In genomic region chr3:48022178-48022577, GRCh38 we compare ENCODE assay signal across 16 cellular contexts.
"Had no signal": no experiment of that assay in that cellular context is flagged by ENCODE, and none has a peak within 500 bp of the region (broad histone marks: within the 10 kb centered on the region; RNA-seq: fewer than 3 reads in every experiment).

No MANE protein-coding gene starts in this region.

- ATAC-seq: activated CD8-positive, alpha-beta T cell treated with anti-CD3 and anti-CD28 coated beads for 36 hours; SK-N-SH treated with all-trans-retinoic acid at 6 μM for 48 hours; T-cell had no signal

- H3K27me3 Mint-ChIP-seq: activated CD4-positive, alpha-beta T cell treated with anti-CD3 and anti-CD28 coated beads, Interleukin-2, amount 10 ng/mL, durations not matched to agents 24 days and 14 days; activated CD8-positive, alpha-beta T cell treated with anti-CD3 and anti-CD28 coated beads for 36 hours; activated T-cell treated with anti-CD3 and anti-CD28 coated beads, Interleukin-2, amount 50 U/mL, for 24 hours; T-cell had no signal

- H3K4me3 Mint-ChIP-seq: activated CD4-positive, alpha-beta T cell treated with anti-CD3 and anti-CD28 coated beads, Interleukin-2, amount 10 ng/mL, durations not matched to agents 24 days and 14 days; activated CD8-positive, alpha-beta T cell treated with anti-CD3 and anti-CD28 coated beads for 36 hours; activated T-cell treated with anti-CD3 and anti-CD28 coated beads, Interleukin-2, amount 50 U/mL, for 24 hours; nephron progenitor cell; T-cell had no signal

- H3K27ac Mint-ChIP-seq: activated CD4-positive, alpha-beta T cell treated with anti-CD3 and anti-CD28 coated beads, Interleukin-2, amount 10 ng/mL, durations not matched to agents 24 days and 14 days; activated CD8-positive, alpha-beta T cell treated with anti-CD3 and anti-CD28 coated beads for 36 hours; activated T-cell treated with anti-CD3 and anti-CD28 coated beads, Interleukin-2, amount 50 U/mL, for 24 hours; activated T-helper 2 cell treated with anti-CD3 and anti-CD28 coated beads, Interferon-gamma antibody, Interleukin-2, Interleukin-4, amounts not matched to agents 10 μg/mL and 5 μg/mL and 100 μg/mL, durations not matched to agents 14 hours and 24 hours and 36 hours; T-cell had no signal

- H3K9me3 Mint-ChIP-seq: activated CD4-positive, alpha-beta T cell treated with anti-CD3 and anti-CD28 coated beads, Interleukin-2, amount 10 ng/mL, durations not matched to agents 24 days and 14 days; activated CD8-positive, alpha-beta T cell treated with anti-CD3 and anti-CD28 coated beads for 36 hours; activated T-cell treated with anti-CD3 and anti-CD28 coated beads, Interleukin-2, amount 50 U/mL, for 24 hours; activated T-helper 2 cell treated with anti-CD3 and anti-CD28 coated beads, Interferon-gamma antibody, Interleukin-2, Interleukin-4, amounts not matched to agents 10 μg/mL and 5 μg/mL and 100 μg/mL, durations not matched to agents 14 hours and 24 hours and 36 hours; nephron progenitor cell; T-cell had no signal

- H3K9me3 ChIP-seq: stomach, upper lobe of left lung had no signal

- DNase-seq: activated CD4-positive, alpha-beta T cell treated with anti-CD3 and anti-CD28 coated beads, Interleukin-2, amount 10 ng/mL, durations not matched to agents 24 days and 14 days; activated CD4-positive, CD25-positive, alpha-beta regulatory T cell; activated CD8-positive, alpha-beta T cell treated with anti-CD3 and anti-CD28 coated beads for 36 hours; activated naive CD4-positive, alpha-beta T cell treated with Interleukin-2 at 50 U/mL for 16 hours; activated T-cell treated with anti-CD3 and anti-CD28 coated beads, Interleukin-2, amount 50 U/mL, for 24 hours; dorsolateral prefrontal cortex; foreskin fibroblast; mesendoderm; nephron progenitor cell; occipital lobe; stomach; T-cell; T-helper 9 cell; upper lobe of left lung had no signal
